ENCODE assay signal across 8 cellular contexts in genomic region chr17:28232966-28233870, GRCh38.
DNase-seq lines count a peak whose midpoint lies in the region; ATAC-seq and TF ChIP-seq lines count a peak whose summit lies in the region.
"Not testable (repeated sequence)": the region's sequence is repeated elsewhere in the genome, so short reads cannot be mapped to it uniquely, and the experiment has no call there.

No MANE protein-coding gene starts in this region.

- not testable (repeated sequence) for H3K36me3 ChIP-seq in OCI-LY7 (ENCODE audit: insufficient read depth, low read length); body of pancreas (replicated peaks in 1 of 2; ENCODE audit: insufficient read depth in 1 of 2, low read depth in 2 of 2); fibroblast of lung (ENCODE audit: control insufficient read depth, insufficient read depth, low read length); lower lobe of right lung

- H3K9me3 ChIP-seq in OCI-LY7 (ENCODE audit: low read length); body of pancreas; fibroblast of lung (ENCODE audit: control insufficient read depth, insufficient read depth, low read depth, low read length); lower lobe of right lung: not testable (repeated sequence)

- not testable (repeated sequence) for H2AFZ ChIP-seq in OCI-LY7 (ENCODE audit: low read length); fibroblast of lung (ENCODE audit: low read length)

- intact Hi-C loops in OCI-LY7 (cut with micrococcal nuclease; ENCODE audit: unreplicated experiment); body of pancreas (cut with DNase I); lower lobe of right lung (cut with DNase I): not testable (repeated sequence)

- H3K4me3 ChIP-seq in OCI-LY7 (ENCODE audit: low read depth, low read length, poor library complexity, severe bottlenecking); fibroblast of lung (replicated peaks in 1 of 4; ENCODE audit: control extremely low read depth in 1 of 4, insufficient read depth in 1 of 4, low read depth in 3 of 4, low read length in 4 of 4); retinal pigment epithelial cell (ENCODE audit: low read length): not testable (repeated sequence)
- H3K4me3 ChIP-seq in body of pancreas (peak overlapping the region; percentile 17 to 46), lower lobe of right lung (peak overlapping the region; percentile 48)

- not testable (repeated sequence) for H3K27me3 ChIP-seq in body of pancreas
- H3K27me3 ChIP-seq in fibroblast of lung (ENCODE audit: control insufficient read depth, insufficient read depth, low read length) (peaks cover 26% of the 10 kb centered on the region), lower lobe of right lung (ENCODE audit: low read depth) (peaks cover 21% of the 10 kb centered on the region)

- BruUV-seq in OCI-LY7 (replicated peaks; lab: Mats Ljungman, UMichigan): not testable (repeated sequence)

- CTCF ChIA-PET in OCI-LY7 (lab: Charles Lee; ENCODE audit: unreplicated experiment): not testable (repeated sequence)

- WGBS in body of pancreas, 2 donors: 11 to 17% methylated on average over 17 to 21 of the region's 21 CpGs

- not testable (repeated sequence) for H3K79me2 ChIP-seq in OCI-LY7 (ENCODE audit: insufficient read depth, low read depth, low read length); fibroblast of lung (ENCODE audit: control insufficient read depth, insufficient read depth, low read length)

- H3K27ac ChIP-seq in OCI-LY7 (ENCODE audit: low read depth, low read length, poor library complexity, severe bottlenecking); fibroblast of lung (ENCODE audit: insufficient read depth, low read length): not testable (repeated sequence)
- H3K27ac ChIP-seq in body of pancreas: peak overlapping the region; percentile 96 to 100 (median 98)
- peak overlapping the region; percentile 81 for H3K27ac ChIP-seq in lower lobe of right lung

- TF ChIP-seq POLR2A in body of pancreas (IDR thresholded peaks at IDR 0.05): not testable (repeated sequence)

- H3K4me2 ChIP-seq in OCI-LY7 (ENCODE audit: low read length); fibroblast of lung (ENCODE audit: extremely low read depth, insufficient read depth, low read length): not testable (repeated sequence)

- DNase-seq in AG09319 (ENCODE audit: extremely low read depth, low read depth); GM10266 (ENCODE audit: extremely low spot score); lower lobe of right lung; retinal pigment epithelial cell (ENCODE audit: low read depth): not testable (repeated sequence)
- peak; percentile 28 for DNase-seq in NAMALWA (ENCODE audit: low spot score)
- DNase-seq in OCI-LY7 (ENCODE audit: low spot score): peak; percentile 14
- DNase-seq in body of pancreas: peak in 3 of 4 donors; percentile 38 to 42 (median 42)
- DNase-seq in fibroblast of lung (ENCODE audit: low read depth in 2 of 2): peak; percentile 6 to 22

- peak; percentile 34 for TF ChIP-seq CTCF in AG09319 (IDR thresholded peaks at IDR 0.05; ENCODE audit: low read depth, low read length)
- peak; percentile 39 for TF ChIP-seq CTCF in GM10266 (IDR thresholded peaks at IDR 0.05; ENCODE audit: control insufficient read depth, insufficient read depth, low read depth, missing control alignments)
- peak; percentile 65 for TF ChIP-seq CTCF in OCI-LY7 (conservative IDR thresholded peaks at IDR 0.05; ENCODE audit: low read length)
- TF ChIP-seq CTCF in body of pancreas (IDR thresholded peaks at IDR 0.05): peak; percentile 49 to 89 (median 85)
- TF ChIP-seq CTCF in fibroblast of lung (conservative IDR thresholded peaks at IDR 0.05 in 1 of 2, IDR thresholded peaks at IDR 0.05 in 1 of 2; ENCODE audit: low read depth in 1 of 2, low read length in 2 of 2): peak; percentile 23 to 42
- TF ChIP-seq CTCF in lower lobe of right lung (IDR thresholded peaks at IDR 0.05): peak; percentile 45
- TF ChIP-seq CTCF in retinal pigment epithelial cell (conservative IDR thresholded peaks at IDR 0.05; ENCODE audit: low read depth, low read length): peak; percentile 47

- not testable (repeated sequence) for ATAC-seq in body of pancreas, lower lobe of right lung

- not testable (repeated sequence) for H4K20me1 ChIP-seq in OCI-LY7 (ENCODE audit: insufficient read depth, low read length); fibroblast of lung (ENCODE audit: control insufficient read depth, extremely low read depth, insufficient read depth, low read length)

- H3K9ac ChIP-seq in fibroblast of lung (ENCODE audit: insufficient read depth, low read length): not testable (repeated sequence)

- H3K4me1 ChIP-seq in OCI-LY7 (ENCODE audit: insufficient read depth, low read length, poor library complexity, severe bottlenecking); fibroblast of lung (ENCODE audit: control insufficient read depth, extremely low read depth, insufficient read depth, low read length); lower lobe of right lung: not testable (repeated sequence)
- H3K4me1 ChIP-seq in body of pancreas: peaks cover 66% of the 10 kb centered on the region

- not testable (repeated sequence) for H3K9me2 ChIP-seq in OCI-LY7 (ENCODE audit: insufficient read depth, low read length)

- POLR2A ChIA-PET in OCI-LY7 (lab: Charles Lee): interaction anchor here (0.6 kb wide), 1 partner anchor 15 kb away, joined by 5 read pairs; no protein-coding TSS in a partner anchor

Comparison
In these comparisons a context has a peak if more than half of its experiments do, and no peak if none do; other contexts are left out.
1. CTCF ChIP-seq: peak in every context shown above with its lines; median percentile 85 in body of pancreas; 65 in OCI-LY7; 47 in retinal pigment epithelial cell; 45 in lower lobe of right lung; 39 in GM10266; 34 in AG09319; 32 in fibroblast of lung.